ENCODE assay signal across 22 cellular contexts in the genomic region with DNA sequence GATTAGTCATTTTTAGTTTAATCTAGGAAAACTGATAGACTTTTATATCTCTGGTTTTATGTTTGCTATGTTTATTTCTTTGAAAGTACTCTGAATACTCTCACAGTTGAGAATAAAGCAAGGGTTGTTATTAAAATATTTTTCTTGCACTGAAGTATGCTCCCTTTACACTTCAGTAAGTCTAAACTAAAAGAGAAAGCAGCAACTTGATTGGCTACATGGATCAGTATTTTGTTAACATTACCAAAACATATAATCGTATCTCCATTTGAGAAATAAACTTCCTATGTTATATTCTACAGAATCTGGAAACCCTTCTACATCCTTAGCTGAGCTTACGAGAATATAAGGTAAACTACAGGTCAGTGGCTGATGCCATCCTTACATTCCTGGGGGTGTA.
DNase-seq lines count a peak whose midpoint lies in the region; ATAC-seq, FAIRE-seq and TF ChIP-seq lines count a peak whose summit lies in the region.
"Had no signal": no experiment of that assay in that cellular context is flagged by ENCODE, and none has a peak within 500 bp of the region (broad histone marks: within the 10 kb centered on the region; RNA-seq: fewer than 3 reads in every experiment).

No MANE protein-coding gene starts in this region.

- no peak overlapping the region for H3K4me3 Mint-ChIP-seq in nephron
- H3K4me3 Mint-ChIP-seq in activated T-cell treated with anti-CD3 and anti-CD28 coated beads, Interleukin-2, amount 50 U/mL, for 72 hours = no peak overlapping the region
- H3K4me3 Mint-ChIP-seq: B cell, CD14-positive monocyte, H9, HFFc6, IgD-negative memory B cell had no signal

- intact Hi-C loops in HepG2 (cut with micrococcal nuclease; ENCODE audit: unreplicated experiment) = no loop called here

- in situ Hi-C loops in HepG2 (cut with HindIII; ENCODE audit: extremely low pct_ligation_motif_present, low pct_unique_long_range_greater_than_20kb) = no loop called here

- H3K9me3 ChIP-seq in adipocyte (ENCODE audit: control insufficient read depth, low read length) (no peaks in the 10 kb centered on the region), HepG2 (ENCODE audit: low read length) (no peaks in the 10 kb centered on the region)
- H3K9me3 ChIP-seq: Peyer's patch had no signal

- no peak for TF ChIP-seq CTCF in fibroblast of villous mesenchyme (IDR thresholded peaks at IDR 0.05; ENCODE audit: insufficient read depth, low read depth, low read length)
- TF ChIP-seq CTCF in nephron (IDR thresholded peaks at IDR 0.05; ENCODE audit: unreplicated experiment in 3 of 3) = no peak
- TF ChIP-seq CTCF in HepG2 (CRISPR knock-in tag; IDR thresholded peaks at IDR 0.05) = no peak

- TF ChIP-seq EP300 in HepG2 (IDR thresholded peaks at IDR 0.05; ENCODE audit: low read depth in 2 of 2, low read length in 2 of 2) (no peak), HepG2 (CRISPR knock-in tag; IDR thresholded peaks at IDR 0.05; ENCODE audit: borderline replicate concordance) (no peak)

- H3K4me2 ChIP-seq in HepG2 (ENCODE audit: low read depth, low read length) = no peak overlapping the region

- peaks cover 12% of the 10 kb centered on the region for H3K4me1 Mint-ChIP-seq in nephron
- H3K4me1 Mint-ChIP-seq in activated T-cell treated with anti-CD3 and anti-CD28 coated beads, Interleukin-2, amount 50 U/mL, for 72 hours (ENCODE audit: low read depth) = peaks cover 25% of the 10 kb centered on the region

- no peak for FAIRE-seq in HepG2 (lab: Jason Lieb, UNC)
- FAIRE-seq: HTR-8/SVneo had no signal

- H3K4me1 ChIP-seq in ACC112 (ENCODE audit: control insufficient read depth, insufficient read depth, low read length, unreplicated experiment) (no peaks in the 10 kb centered on the region), adipocyte (ENCODE audit: control insufficient read depth, insufficient read depth, low read length) (no peaks in the 10 kb centered on the region), HepG2 (ENCODE audit: insufficient read depth, low read length) (no peaks in the 10 kb centered on the region)
- H3K4me1 ChIP-seq: Peyer's patch had no signal

- BruUV-seq in HepG2 (replicated peaks; lab: Mats Ljungman, UMichigan) = no TSS peak

- H3K27me3 ChIP-seq in ACC112 (ENCODE audit: insufficient read depth, low read length) (no peaks in the 10 kb centered on the region), adipocyte (replicated peaks; ENCODE audit: control insufficient read depth, insufficient read depth, low read length) (no peaks in the 10 kb centered on the region), HepG2 (ENCODE audit: control insufficient read depth in 1 of 2, insufficient read depth in 2 of 2, low read length in 2 of 2) (no peaks in the 10 kb centered on the region)
- H3K27me3 ChIP-seq: Peyer's patch had no signal

- DNase-seq in adipocyte (ENCODE audit: low read depth) = peak; percentile 25
- DNase-seq in fibroblast of villous mesenchyme (ENCODE audit: low read depth) = peak; percentile 39
- DNase-seq in activated CD4-positive, alpha-beta T cell treated with anti-CD3 and anti-CD28 coated beads, Interleukin-2, amount 50 U/mL, for 1 hour = no peak
- no peak for DNase-seq in HepG2 (ENCODE audit: low spot score)
- no peak for DNase-seq in activated T-cell treated with anti-CD3 and anti-CD28 coated beads, Interleukin-2, amount 50 U/mL, for 72 hours
- DNase-seq: DMS79, H9, HFFc6, NCI-H1105, NCI-H2029 treated with DMSO at 0.1 percent for 48 hours, NCI-H2171, NCI-H345, NCI-H524 treated with DMSO at 0.1 percent for 48 hours, Peyer's patch had no signal

- H3K4me3 ChIP-seq in ACC112 (ENCODE audit: low read depth, low read length) (peak overlapping the region; percentile 10; the same call in 1 of the 2 replicates), adipocyte (ENCODE audit: low read length) (no peak overlapping the region), fibroblast of villous mesenchyme (ENCODE audit: low read depth, low read length) (no peak overlapping the region), HepG2 (replicated peaks in 1 of 3; ENCODE audit: insufficient read depth in 1 of 3, low read depth in 2 of 3, low read length in 3 of 3) (no peak overlapping the region)
- H3K4me3 ChIP-seq: Peyer's patch had no signal

- H3K79me2 ChIP-seq in ACC112 (ENCODE audit: control insufficient read depth, insufficient read depth, low read length, unreplicated experiment) (no peaks in the 10 kb centered on the region), HepG2 (ENCODE audit: insufficient read depth, low read length) (no peaks in the 10 kb centered on the region)

- H3K9ac ChIP-seq in adipocyte (ENCODE audit: low read length) (no peak overlapping the region), HepG2 (ENCODE audit: insufficient read depth, low read depth, low read length) (no peak overlapping the region)

- POLR2A ChIA-PET in HepG2 (lab: Yijun Ruan, JAX) = no interaction called here

- ATAC-seq in GM18873 (IDR thresholded peaks at IDR 0.05; ENCODE audit: low FRiP score, unreplicated experiment) = no peak
- no peak for ATAC-seq in HepG2
- ATAC-seq in activated T-cell treated with anti-CD3 and anti-CD28 coated beads, Interleukin-2, amount 50 U/mL, for 72 hours (replicated peaks in 1 of 2) = no peak

- H2AFZ ChIP-seq in ACC112 (ENCODE audit: low read length, unreplicated experiment) (no peak overlapping the region), HepG2 (ENCODE audit: low read length) (no peak overlapping the region)

- TF ChIP-seq POLR2A in HepG2 (IDR thresholded peaks at IDR 0.05; ENCODE audit: insufficient read depth in 1 of 2, low read depth in 2 of 2, low read length in 2 of 2) = no peak

- no peaks in the 10 kb centered on the region for H3K9me3 Mint-ChIP-seq in nephron
- no peaks in the 10 kb centered on the region for H3K9me3 Mint-ChIP-seq in activated T-cell treated with anti-CD3 and anti-CD28 coated beads, Interleukin-2, amount 50 U/mL, for 72 hours
- H3K9me3 Mint-ChIP-seq: CD14-positive monocyte, H9, HFFc6, IgD-negative memory B cell had no signal

- no peak for TF ChIP-seq RAD21 in HepG2 (CRISPR knock-in tag; IDR thresholded peaks at IDR 0.05)

- peak overlapping the region in 2 of 3 experiments; percentile 1 to 24 for H3K27ac Mint-ChIP-seq in nephron
- H3K27ac Mint-ChIP-seq in activated T-cell treated with anti-CD3 and anti-CD28 coated beads, Interleukin-2, amount 50 U/mL, for 72 hours = no peak overlapping the region
- H3K27ac Mint-ChIP-seq: B cell, CD14-positive monocyte, HFFc6, IgD-negative memory B cell had no signal

- H3K27me3 Mint-ChIP-seq in nephron (ENCODE audit: low read depth) = no peaks in the 10 kb centered on the region
- H3K27me3 Mint-ChIP-seq in activated T-cell treated with anti-CD3 and anti-CD28 coated beads, Interleukin-2, amount 50 U/mL, for 72 hours (ENCODE audit: low read depth) = no peaks in the 10 kb centered on the region
- H3K27me3 Mint-ChIP-seq: B cell, IgD-negative memory B cell had no signal

- H3K27ac ChIP-seq in ACC112 (ENCODE audit: low read depth, low read length) (no peak overlapping the region), HepG2 (ENCODE audit: extremely low read length, insufficient read depth, low read length) (no peak overlapping the region)
- H3K27ac ChIP-seq: 22Rv1, Peyer's patch had no signal

- peaks cover 40% of the 10 kb centered on the region for H3K36me3 Mint-ChIP-seq in nephron (ENCODE audit: low read depth)
- H3K36me3 Mint-ChIP-seq in activated T-cell treated with anti-CD3 and anti-CD28 coated beads, Interleukin-2, amount 50 U/mL, for 72 hours (ENCODE audit: insufficient read depth in 2 of 2) = peaks cover 3 to 8% of the 10 kb centered on the region in 2 donors

- no peaks in the 10 kb centered on the region for H4K20me1 ChIP-seq in HepG2 (ENCODE audit: insufficient read depth, low read length)

- 97% methylated on average over 2 of the region's 2 CpGs for WGBS in HepG2 (ENCODE audit: low lambda C conversion rate)

- H3K36me3 ChIP-seq in ACC112 (ENCODE audit: insufficient read depth, low read length) (peaks cover 8% of the 10 kb centered on the region; the same call in 1 of the 2 replicates), adipocyte (ENCODE audit: control insufficient read depth, insufficient read depth, low read length, severe bottlenecking) (peaks cover 23% of the 10 kb centered on the region), HepG2 (replicated peaks in 1 of 2; ENCODE audit: control insufficient read depth in 1 of 2, insufficient read depth in 2 of 2, low read length in 2 of 2) (peaks cover 4 to 12% of the 10 kb centered on the region in 2 experiments; a peak in 3 of 5 replicates)

- CTCF ChIA-PET in HepG2 (lab: Yijun Ruan, JAX; ENCODE audit: low intra/inter-chr PET ratio, low total read pairs) = no interaction called here

TF ChIP-seq in HepG2, 621 proteins besides CTCF, POLR2A, EP300 and RAD21 (continues in another document):
- TF ChIP-seq SP1 (IDR thresholded peaks at IDR 0.05) = no peak
- TF ChIP-seq SP1 (CRISPR knock-in tag; IDR thresholded peaks at IDR 0.05) = no peak
- TF ChIP-seq ZNF777 (CRISPR knock-in tag; IDR thresholded peaks at IDR 0.05) = no peak
- TF ChIP-seq ZNF607 (CRISPR knock-in tag; IDR thresholded peaks at IDR 0.05; ENCODE audit: borderline replicate concordance) = no peak
- TF ChIP-seq NR1H2 (CRISPR knock-in tag; IDR thresholded peaks at IDR 0.05; ENCODE audit: borderline replicate concordance, low read depth) = no peak
- TF ChIP-seq PRMT3 (CRISPR knock-in tag; IDR thresholded peaks at IDR 0.05; ENCODE audit: borderline replicate concordance, low read depth) = no peak
- TF ChIP-seq, protein P1, sequence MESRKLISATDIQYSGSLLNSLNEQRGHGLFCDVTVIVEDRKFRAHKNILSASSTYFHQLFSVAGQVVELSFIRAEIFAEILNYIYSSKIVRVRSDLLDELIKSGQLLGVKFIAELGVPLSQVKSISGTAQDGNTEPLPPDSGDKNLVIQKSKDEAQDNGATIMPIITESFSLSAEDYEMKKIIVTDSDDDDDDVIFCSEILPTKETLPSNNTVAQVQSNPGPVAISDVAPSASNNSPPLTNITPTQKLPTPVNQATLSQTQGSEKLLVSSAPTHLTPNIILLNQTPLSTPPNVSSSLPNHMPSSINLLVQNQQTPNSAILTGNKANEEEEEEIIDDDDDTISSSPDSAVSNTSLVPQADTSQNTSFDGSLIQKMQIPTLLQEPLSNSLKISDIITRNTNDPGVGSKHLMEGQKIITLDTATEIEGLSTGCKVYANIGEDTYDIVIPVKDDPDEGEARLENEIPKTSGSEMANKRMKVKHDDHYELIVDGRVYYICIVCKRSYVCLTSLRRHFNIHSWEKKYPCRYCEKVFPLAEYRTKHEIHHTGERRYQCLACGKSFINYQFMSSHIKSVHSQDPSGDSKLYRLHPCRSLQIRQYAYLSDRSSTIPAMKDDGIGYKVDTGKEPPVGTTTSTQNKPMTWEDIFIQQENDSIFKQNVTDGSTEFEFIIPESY (CRISPR knock-in tag; IDR thresholded peaks at IDR 0.05) = no peak

Comparison
In these comparisons a context has a peak if more than half of its experiments do, and no peak if none do; other contexts are left out.
1. DNase-seq: peak in adipocyte (single experiment) and fibroblast of villous mesenchyme (single experiment); none in activated CD4-positive, alpha-beta T cell treated with anti-CD3 and anti-CD28 coated beads, Interleukin-2, amount 50 U/mL, for 1 hour (single experiment), HepG2 (single experiment) and activated T-cell treated with anti-CD3 and anti-CD28 coated beads, Interleukin-2, amount 50 U/mL, for 72 hours (0 of 2).